ENCODE assay signal across 2 cellular contexts in genomic region chr10:61976951-61977721, GRCh38.
TF ChIP-seq lines count a peak whose summit lies in the region.

No MANE protein-coding gene starts in this region.

TF ChIP-seq in HEK293, 187 proteins besides CTCF, POLR2A, EP300 and RAD21:
- TF ChIP-seq ZNF580 (tag by site-specific recombination; IDR thresholded peaks at IDR 0.05) (peak; percentile 87), ZNF202 (tag by site-specific recombination; IDR thresholded peaks at IDR 0.05; ENCODE audit: borderline replicate concordance) (peak; percentile 60; the same call in 1 of the 2 replicates), SCRT1 (tag by site-specific recombination; IDR thresholded peaks at IDR 0.05; ENCODE audit: borderline replicate concordance) (0 out of 2 replicates have a peak, but pooled peaks have one; percentile 20), ZNF184 (tag by site-specific recombination; IDR thresholded peaks at IDR 0.05) (peak; percentile 88), SCRT2 (tag by site-specific recombination; IDR thresholded peaks at IDR 0.05) (peak; percentile 63), ZNF146 (tag by site-specific recombination; IDR thresholded peaks at IDR 0.05) (peak; percentile 98)

TF ChIP-seq in K562, 482 proteins besides CTCF, POLR2A, EP300 and RAD21 (continued from another document):
- peak; percentile 18 for TF ChIP-seq PHF20 (IDR thresholded peaks at IDR 0.05; ENCODE audit: partially characterized antibody)
TF ChIP-seq in K562: peak in this region for 2; not testable (repeated sequence) for 480.
